ENCODE assay signal across 30 cellular contexts in the genomic region with DNA sequence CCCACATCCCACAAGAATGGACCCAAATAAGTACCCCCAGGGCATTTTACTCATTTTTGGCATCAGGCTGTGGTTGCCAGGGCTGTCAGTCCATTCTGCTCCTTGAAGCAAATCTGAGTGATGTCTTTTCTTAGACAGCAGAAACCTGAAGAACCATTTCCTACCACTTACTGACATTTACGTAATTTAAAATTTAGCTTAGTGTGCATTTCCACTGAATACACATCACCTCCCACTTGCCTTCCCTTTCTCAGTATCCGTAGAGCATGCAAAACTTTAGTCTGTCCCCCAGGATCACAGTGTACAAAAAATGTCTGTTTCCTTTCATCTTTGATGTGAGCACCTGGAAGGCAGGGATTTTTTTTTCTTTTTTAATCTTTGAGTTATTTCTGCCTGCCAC.
"Had no signal": no experiment of that assay in that cellular context is flagged by ENCODE, and none has a peak within 500 bp of the region (broad histone marks: within the 10 kb centered on the region; RNA-seq: fewer than 3 reads in every experiment).

No MANE protein-coding gene starts in this region.

- DNase-seq: naive thymus-derived CD8-positive, alpha-beta T cell; nephron progenitor cell; nucleus accumbens; pancreas; psoas muscle; right cardiac atrium; spleen; stimulated activated CD4-positive, alpha-beta T cell treated with anti-CD3 and anti-CD28 coated beads, Interleukin-12 subunit alpha, Interleukin-12 subunit beta, amount 100 ng/mL, for 4 hours; stimulated activated CD4-positive, alpha-beta T cell treated with anti-CD3 and anti-CD28 coated beads, Interleukin-1b, Interleukin-23, amount 100 ng/mL, for 48 hours; stimulated activated CD4-positive, alpha-beta T cell treated with anti-CD3 and anti-CD28 coated beads, Interleukin-4, amount 100 ng/mL, for 1 hour; stimulated activated CD4-positive, alpha-beta T cell treated with anti-CD3 and anti-CD28 coated beads, Interleukin-4, amount 100 ng/mL, for 4 hours; stimulated activated CD8-positive, alpha-beta memory T cell treated with anti-CD3 and anti-CD28 coated beads, Interleukin-4, amount 100 ng/mL, for 48 hours; stimulated activated naive CD4-positive, alpha-beta T cell; stimulated activated naive CD8-positive, alpha-beta T cell treated with anti-CD3 and anti-CD28 coated beads, Interleukin-15, amount 100 ng/mL, for 72 hours; stimulated activated naive CD8-positive, alpha-beta T cell treated with anti-CD3 and anti-CD28 coated beads, Interleukin-15, Interleukin-2, amounts not matched to agents 100 U/mL and 50 U/mL, for 24 hours; substantia nigra; testis; tibial artery; transverse colon; upper lobe of right lung; uterus had no signal

- H3K4me2 ChIP-seq: smooth muscle cell had no signal

- H3K27me3 ChIP-seq: neutrophil, pancreas, spleen, suprapubic skin, testis, tibial artery, transverse colon, upper lobe of right lung, uterus had no signal

- H3K4me3 ChIP-seq: pancreas, psoas muscle, skin epidermis, smooth muscle cell, spleen, suprapubic skin, testis, tibial artery, transverse colon, upper lobe of right lung, uterus had no signal

- H3K9me3 ChIP-seq: neutrophil, pancreas, psoas muscle, suprapubic skin, testis, tibial artery, transverse colon, upper lobe of right lung, uterus had no signal

- H3K4me1 Mint-ChIP-seq: naive thymus-derived CD8-positive, alpha-beta T cell; neural crest cell; stimulated activated memory B cell treated with anti-CD40 and anti-IgM and Interleukin-4, amounts not matched to agents 10 μg/mL and 1 μg/mL and 100 μg/mL, for 72 hours; stimulated activated naive CD8-positive, alpha-beta T cell treated with anti-CD3 and anti-CD28 coated beads, Interleukin-15, amount 100 ng/mL, for 72 hours had no signal

- H3K36me3 ChIP-seq: neutrophil, pancreas, spleen, suprapubic skin, tibial artery, transverse colon, upper lobe of right lung, uterus had no signal

- FAIRE-seq: pancreas had no signal

- H3K4me3 Mint-ChIP-seq: naive thymus-derived CD8-positive, alpha-beta T cell; natural killer cell treated with Interleukin-12 subunit alpha and Interleukin-12 subunit beta and Interleukin-15 and Interleukin-18, amount 100 ng/mL, for 72 hours; nephron progenitor cell; neural crest cell; stimulated activated memory B cell treated with anti-CD40 and anti-IgM and Interleukin-4, amounts not matched to agents 10 μg/mL and 1 μg/mL and 100 μg/mL, for 72 hours; stimulated activated naive CD8-positive, alpha-beta T cell treated with anti-CD3 and anti-CD28 coated beads, Interleukin-15, amount 100 ng/mL, for 72 hours; type B pancreatic cell had no signal

- H3K27me3 Mint-ChIP-seq: natural killer cell treated with Interleukin-12 subunit alpha and Interleukin-12 subunit beta and Interleukin-15 and Interleukin-18, amount 100 ng/mL, for 72 hours; stimulated activated memory B cell treated with anti-CD40 and anti-IgM and Interleukin-4, amounts not matched to agents 10 μg/mL and 1 μg/mL and 100 μg/mL, for 72 hours; stimulated activated naive CD8-positive, alpha-beta T cell treated with anti-CD3 and anti-CD28 coated beads, Interleukin-15, amount 100 ng/mL, for 72 hours; type B pancreatic cell had no signal

- H3K27ac ChIP-seq: neutrophil, pancreas, psoas muscle, skin epidermis, spleen, suprapubic skin, testis, tibial artery, transverse colon, upper lobe of right lung, uterus had no signal

- ATAC-seq: naive thymus-derived CD8-positive, alpha-beta T cell; natural killer cell treated with Interleukin-12 subunit alpha and Interleukin-12 subunit beta and Interleukin-15 and Interleukin-18, amount 100 ng/mL, for 72 hours; pancreas; psoas muscle; right cardiac atrium; sciatic nerve; stimulated activated memory B cell treated with anti-CD40 and anti-IgM and Interleukin-4, amounts not matched to agents 10 μg/mL and 1 μg/mL and 100 μg/mL, for 72 hours; stimulated activated naive CD8-positive, alpha-beta T cell treated with anti-CD3 and anti-CD28 coated beads, Interleukin-15, amount 100 ng/mL, for 72 hours; stimulated activated naive CD8-positive, alpha-beta T cell treated with anti-CD3 and anti-CD28 coated beads, Interleukin-15, Interleukin-2, amounts not matched to agents 100 U/mL and 50 U/mL, for 24 hours; upper lobe of right lung had no signal

- H3K4me1 ChIP-seq: pancreas, psoas muscle, spleen, suprapubic skin, testis, tibial artery, transverse colon, upper lobe of right lung, uterus had no signal

- H3K36me3 Mint-ChIP-seq: naive thymus-derived CD8-positive, alpha-beta T cell; natural killer cell treated with Interleukin-12 subunit alpha and Interleukin-12 subunit beta and Interleukin-15 and Interleukin-18, amount 100 ng/mL, for 72 hours; stimulated activated memory B cell treated with anti-CD40 and anti-IgM and Interleukin-4, amounts not matched to agents 10 μg/mL and 1 μg/mL and 100 μg/mL, for 72 hours; type B pancreatic cell had no signal

- H3K27ac Mint-ChIP-seq: naive thymus-derived CD8-positive, alpha-beta T cell; natural killer cell treated with Interleukin-12 subunit alpha and Interleukin-12 subunit beta and Interleukin-15 and Interleukin-18, amount 100 ng/mL, for 72 hours; nephron progenitor cell; stimulated activated memory B cell treated with anti-CD40 and anti-IgM and Interleukin-4, amounts not matched to agents 10 μg/mL and 1 μg/mL and 100 μg/mL, for 72 hours; stimulated activated naive CD8-positive, alpha-beta T cell treated with anti-CD3 and anti-CD28 coated beads, Interleukin-15, amount 100 ng/mL, for 72 hours; type B pancreatic cell had no signal

- H3K9me3 Mint-ChIP-seq: neural crest cell; stimulated activated memory B cell treated with anti-CD40 and anti-IgM and Interleukin-4, amounts not matched to agents 10 μg/mL and 1 μg/mL and 100 μg/mL, for 72 hours; stimulated activated naive CD8-positive, alpha-beta T cell treated with anti-CD3 and anti-CD28 coated beads, Interleukin-15, amount 100 ng/mL, for 72 hours; type B pancreatic cell had no signal
